21 cellular contexts compared by ENCODE assay signal in genomic region chr3:37315669-37316068, GRCh38.
"Had no signal": no experiment of that assay in that cellular context is flagged by ENCODE, and none has a peak within 500 bp of the region (broad histone marks: within the 10 kb centered on the region; RNA-seq: fewer than 3 reads in every experiment).

No MANE protein-coding gene starts in this region.

- DNase-seq: activated CD4-positive, alpha-beta T cell treated with anti-CD3 and anti-CD28 coated beads, Interleukin-2, amount 10 ng/mL, durations not matched to agents 7 days and 5 days; activated CD4-positive, CD25-positive, alpha-beta regulatory T cell treated with anti-CD3 and anti-CD28 coated beads, Interleukin-2, amount 50 U/mL, for 72 hours; activated CD8-positive, alpha-beta memory T cell treated with anti-CD3 and anti-CD28 coated beads, Interleukin-2, amount 10 ng/mL, durations not matched to agents 7 days and 5 days; activated CD8-positive, alpha-beta T cell treated with anti-CD3 and anti-CD28 coated beads for 36 hours; activated effector memory CD4-positive, alpha-beta T cell treated with anti-CD3 and anti-CD28 coated beads, Interleukin-2, amount 50 U/mL, for 16 hours; activated naive CD4-positive, alpha-beta T cell treated with anti-CD3 and anti-CD28 coated beads, Interleukin-2, amount 50 U/mL, for 16 hours; activated T-cell treated with anti-CD3 and anti-CD28 coated beads for 4 hours; anterior cingulate cortex; body of pancreas; head of caudate nucleus; hypothalamus; occipital lobe; retina; spleen; stimulated activated CD4-positive, alpha-beta T cell treated with anti-CD3 and anti-CD28 coated beads, Interleukin-4, amount 100 ng/mL, for 24 hours; stomach had no signal

- H3K4me3 ChIP-seq: body of pancreas, esophagus muscularis mucosa, gastroesophageal sphincter, spleen, stomach, suprapubic skin, tibial nerve had no signal

- H3K9me3 Mint-ChIP-seq: activated CD8-positive, alpha-beta T cell treated with anti-CD3 and anti-CD28 coated beads for 36 hours had no signal

- H3K4me1 ChIP-seq: suprapubic skin had no signal

- H3K9me3 ChIP-seq: body of pancreas, esophagus muscularis mucosa, gastroesophageal sphincter, spleen, stomach, suprapubic skin, tibial nerve had no signal

- H3K27ac ChIP-seq: esophagus muscularis mucosa, gastroesophageal sphincter, stomach, suprapubic skin, tibial nerve, VCaP had no signal

- H3K27ac Mint-ChIP-seq: activated CD4-positive, alpha-beta T cell treated with anti-CD3 and anti-CD28 coated beads, Interleukin-2, amount 10 ng/mL, durations not matched to agents 7 days and 5 days had no signal

- H3K27me3 Mint-ChIP-seq: activated CD4-positive, alpha-beta T cell treated with anti-CD3 and anti-CD28 coated beads, Interleukin-2, amount 10 ng/mL, durations not matched to agents 7 days and 5 days; activated CD8-positive, alpha-beta memory T cell treated with anti-CD3 and anti-CD28 coated beads, Interleukin-2, amount 10 ng/mL, durations not matched to agents 7 days and 5 days; activated CD8-positive, alpha-beta T cell treated with anti-CD3 and anti-CD28 coated beads for 36 hours had no signal

- ATAC-seq: activated CD8-positive, alpha-beta memory T cell treated with anti-CD3 and anti-CD28 coated beads, Interleukin-2, amount 10 ng/mL, durations not matched to agents 7 days and 5 days; activated CD8-positive, alpha-beta T cell treated with anti-CD3 and anti-CD28 coated beads for 36 hours; body of pancreas; gastroesophageal sphincter had no signal

- H3K27me3 ChIP-seq: body of pancreas, esophagus muscularis mucosa, gastroesophageal sphincter, spleen, stomach, suprapubic skin, tibial nerve had no signal

- H3K4me3 Mint-ChIP-seq: activated CD4-positive, alpha-beta T cell treated with anti-CD3 and anti-CD28 coated beads, Interleukin-2, amount 10 ng/mL, durations not matched to agents 7 days and 5 days; activated CD8-positive, alpha-beta memory T cell treated with anti-CD3 and anti-CD28 coated beads, Interleukin-2, amount 10 ng/mL, durations not matched to agents 7 days and 5 days; activated CD8-positive, alpha-beta T cell treated with anti-CD3 and anti-CD28 coated beads for 36 hours had no signal
